In the genomic region with DNA sequence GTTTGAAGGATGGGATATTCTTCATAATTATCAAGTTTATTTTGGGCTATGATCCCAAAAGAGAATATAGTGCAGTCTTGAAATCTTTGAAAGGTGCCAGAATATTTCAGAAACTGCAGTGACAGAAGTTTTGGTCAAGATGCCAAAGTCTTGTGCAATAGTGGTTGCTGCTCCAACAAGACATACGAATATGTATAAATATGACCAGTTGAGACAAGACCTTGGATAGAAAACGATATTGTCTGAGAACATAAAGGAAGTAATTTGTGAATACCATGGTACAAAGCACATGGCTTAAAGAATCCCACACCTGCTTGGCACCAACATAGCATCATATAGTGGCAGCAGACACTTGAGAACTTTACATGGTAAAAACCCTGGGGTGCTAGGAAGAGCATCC, we compare ENCODE assay signal across 1 cellular context.
A peak's percentile ranks its signal among the peaks of the same experiment; 100 is the strongest.
TF ChIP-seq lines count a peak whose summit lies in the region.

No MANE protein-coding gene starts in this region.

TF ChIP-seq in IMR-90, 13 proteins besides CTCF, POLR2A, EP300 and RAD21:
- TF ChIP-seq NFE2L2 (IDR thresholded peaks at IDR 0.05; ENCODE audit: low read depth, low read length) (no peak), MAZ (IDR thresholded peaks at IDR 0.05; ENCODE audit: borderline replicate concordance, low read depth, low read length) (no peak), ELK1 (IDR thresholded peaks at IDR 0.05; ENCODE audit: borderline replicate concordance, low read depth, low read length) (no peak), MAFK (IDR thresholded peaks at IDR 0.05; ENCODE audit: low read depth, low read length) (no peak), BHLHE40 (IDR thresholded peaks at IDR 0.05; ENCODE audit: low read depth, low read length) (no peak), MXI1 (IDR thresholded peaks at IDR 0.05; ENCODE audit: borderline replicate concordance, low read depth, low read length) (no peak), CEBPB (IDR thresholded peaks at IDR 0.05; ENCODE audit: low read depth, low read length) (peak; percentile 87)
